2 cellular contexts compared by ENCODE assay signal in the genomic region with DNA sequence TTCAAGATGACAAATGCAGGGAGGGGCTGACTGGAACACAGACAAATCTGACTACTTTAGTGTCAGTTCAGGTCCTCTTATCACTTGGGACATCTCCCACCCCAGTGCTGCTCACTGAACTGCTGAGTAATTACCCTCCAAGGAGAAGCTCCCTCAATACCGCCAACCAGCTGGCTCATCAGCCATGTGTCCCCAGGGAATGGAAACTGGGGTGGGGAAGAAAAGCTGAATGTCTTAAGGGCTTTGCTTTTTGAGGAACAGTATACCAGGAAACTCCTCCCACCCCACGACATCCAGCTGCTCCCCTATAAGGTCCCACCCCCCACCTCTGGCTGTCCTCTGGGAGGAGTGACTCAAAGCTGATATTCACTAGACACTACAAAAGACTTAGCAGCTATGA.
TF ChIP-seq lines count a peak whose summit lies in the region.

No MANE protein-coding gene starts in this region.

TF ChIP-seq in SK-N-SH, 30 proteins besides CTCF, POLR2A, EP300 and RAD21 (continued from another document):
- TF ChIP-seq, protein P1, sequence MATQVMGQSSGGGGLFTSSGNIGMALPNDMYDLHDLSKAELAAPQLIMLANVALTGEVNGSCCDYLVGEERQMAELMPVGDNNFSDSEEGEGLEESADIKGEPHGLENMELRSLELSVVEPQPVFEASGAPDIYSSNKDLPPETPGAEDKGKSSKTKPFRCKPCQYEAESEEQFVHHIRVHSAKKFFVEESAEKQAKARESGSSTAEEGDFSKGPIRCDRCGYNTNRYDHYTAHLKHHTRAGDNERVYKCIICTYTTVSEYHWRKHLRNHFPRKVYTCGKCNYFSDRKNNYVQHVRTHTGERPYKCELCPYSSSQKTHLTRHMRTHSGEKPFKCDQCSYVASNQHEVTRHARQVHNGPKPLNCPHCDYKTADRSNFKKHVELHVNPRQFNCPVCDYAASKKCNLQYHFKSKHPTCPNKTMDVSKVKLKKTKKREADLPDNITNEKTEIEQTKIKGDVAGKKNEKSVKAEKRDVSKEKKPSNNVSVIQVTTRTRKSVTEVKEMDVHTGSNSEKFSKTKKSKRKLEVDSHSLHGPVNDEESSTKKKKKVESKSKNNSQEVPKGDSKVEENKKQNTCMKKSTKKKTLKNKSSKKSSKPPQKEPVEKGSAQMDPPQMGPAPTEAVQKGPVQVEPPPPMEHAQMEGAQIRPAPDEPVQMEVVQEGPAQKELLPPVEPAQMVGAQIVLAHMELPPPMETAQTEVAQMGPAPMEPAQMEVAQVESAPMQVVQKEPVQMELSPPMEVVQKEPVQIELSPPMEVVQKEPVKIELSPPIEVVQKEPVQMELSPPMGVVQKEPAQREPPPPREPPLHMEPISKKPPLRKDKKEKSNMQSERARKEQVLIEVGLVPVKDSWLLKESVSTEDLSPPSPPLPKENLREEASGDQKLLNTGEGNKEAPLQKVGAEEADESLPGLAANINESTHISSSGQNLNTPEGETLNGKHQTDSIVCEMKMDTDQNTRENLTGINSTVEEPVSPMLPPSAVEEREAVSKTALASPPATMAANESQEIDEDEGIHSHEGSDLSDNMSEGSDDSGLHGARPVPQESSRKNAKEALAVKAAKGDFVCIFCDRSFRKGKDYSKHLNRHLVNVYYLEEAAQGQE (IDR thresholded peaks at IDR 0.05; ENCODE audit: low read depth, low read length), result no peak
- no peak for TF ChIP-seq CHD2 (IDR thresholded peaks at IDR 0.05; ENCODE audit: low read length, partially characterized antibody)
- no peak for TF ChIP-seq NFIC (IDR thresholded peaks at IDR 0.05; ENCODE audit: borderline replicate concordance)
- no peak for TF ChIP-seq GATA2 (CRISPR knock-in tag; IDR thresholded peaks at IDR 0.05)
- TF ChIP-seq TCF12 (IDR thresholded peaks at IDR 0.05), result no peak
- TF ChIP-seq, protein P2, sequence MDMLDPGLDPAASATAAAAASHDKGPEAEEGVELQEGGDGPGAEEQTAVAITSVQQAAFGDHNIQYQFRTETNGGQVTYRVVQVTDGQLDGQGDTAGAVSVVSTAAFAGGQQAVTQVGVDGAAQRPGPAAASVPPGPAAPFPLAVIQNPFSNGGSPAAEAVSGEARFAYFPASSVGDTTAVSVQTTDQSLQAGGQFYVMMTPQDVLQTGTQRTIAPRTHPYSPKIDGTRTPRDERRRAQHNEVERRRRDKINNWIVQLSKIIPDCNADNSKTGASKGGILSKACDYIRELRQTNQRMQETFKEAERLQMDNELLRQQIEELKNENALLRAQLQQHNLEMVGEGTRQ (IDR thresholded peaks at IDR 0.05; ENCODE audit: borderline replicate concordance, low read depth, low read length), result no peak
- TF ChIP-seq TEAD4 (IDR thresholded peaks at IDR 0.05; ENCODE audit: borderline replicate concordance, insufficient read depth), result no peak
- TF ChIP-seq, protein P3, sequence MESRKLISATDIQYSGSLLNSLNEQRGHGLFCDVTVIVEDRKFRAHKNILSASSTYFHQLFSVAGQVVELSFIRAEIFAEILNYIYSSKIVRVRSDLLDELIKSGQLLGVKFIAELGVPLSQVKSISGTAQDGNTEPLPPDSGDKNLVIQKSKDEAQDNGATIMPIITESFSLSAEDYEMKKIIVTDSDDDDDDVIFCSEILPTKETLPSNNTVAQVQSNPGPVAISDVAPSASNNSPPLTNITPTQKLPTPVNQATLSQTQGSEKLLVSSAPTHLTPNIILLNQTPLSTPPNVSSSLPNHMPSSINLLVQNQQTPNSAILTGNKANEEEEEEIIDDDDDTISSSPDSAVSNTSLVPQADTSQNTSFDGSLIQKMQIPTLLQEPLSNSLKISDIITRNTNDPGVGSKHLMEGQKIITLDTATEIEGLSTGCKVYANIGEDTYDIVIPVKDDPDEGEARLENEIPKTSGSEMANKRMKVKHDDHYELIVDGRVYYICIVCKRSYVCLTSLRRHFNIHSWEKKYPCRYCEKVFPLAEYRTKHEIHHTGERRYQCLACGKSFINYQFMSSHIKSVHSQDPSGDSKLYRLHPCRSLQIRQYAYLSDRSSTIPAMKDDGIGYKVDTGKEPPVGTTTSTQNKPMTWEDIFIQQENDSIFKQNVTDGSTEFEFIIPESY (IDR thresholded peaks at IDR 0.05; ENCODE audit: borderline replicate concordance, low read depth), result no peak
- no peak for TF ChIP-seq FOXM1 (IDR thresholded peaks at IDR 0.05; ENCODE audit: low read depth)
- no peak for TF ChIP-seq GABPA (IDR thresholded peaks at IDR 0.05; ENCODE audit: low read depth)
- no peak for TF ChIP-seq FOSL2 (IDR thresholded peaks at IDR 0.05; ENCODE audit: borderline replicate concordance, low read depth)
- no peak for TF ChIP-seq FOXJ3 (CRISPR knock-in tag; IDR thresholded peaks at IDR 0.05)
- TF ChIP-seq SIN3A (IDR thresholded peaks at IDR 0.05; ENCODE audit: borderline replicate concordance, low read depth, low read length), result no peak
- TF ChIP-seq POLR2AphosphoS5 (IDR thresholded peaks at IDR 0.05; ENCODE audit: low read depth, low read length), result no peak
- no peak for TF ChIP-seq RCOR1 (IDR thresholded peaks at IDR 0.05; ENCODE audit: low read length)
- no peak for TF ChIP-seq JUND (IDR thresholded peaks at IDR 0.05)
- no peak for TF ChIP-seq MEF2A (IDR thresholded peaks at IDR 0.05; ENCODE audit: borderline replicate concordance, low read depth)
TF ChIP-seq in SK-N-SH: peak in this region for 0.

TF ChIP-seq in SK-N-SH treated with all-trans-retinoic acid at 6 μM for 48 hours, 23 proteins besides CTCF, POLR2A, EP300 and RAD21 (continued from another document):
- TF ChIP-seq, protein P4, sequence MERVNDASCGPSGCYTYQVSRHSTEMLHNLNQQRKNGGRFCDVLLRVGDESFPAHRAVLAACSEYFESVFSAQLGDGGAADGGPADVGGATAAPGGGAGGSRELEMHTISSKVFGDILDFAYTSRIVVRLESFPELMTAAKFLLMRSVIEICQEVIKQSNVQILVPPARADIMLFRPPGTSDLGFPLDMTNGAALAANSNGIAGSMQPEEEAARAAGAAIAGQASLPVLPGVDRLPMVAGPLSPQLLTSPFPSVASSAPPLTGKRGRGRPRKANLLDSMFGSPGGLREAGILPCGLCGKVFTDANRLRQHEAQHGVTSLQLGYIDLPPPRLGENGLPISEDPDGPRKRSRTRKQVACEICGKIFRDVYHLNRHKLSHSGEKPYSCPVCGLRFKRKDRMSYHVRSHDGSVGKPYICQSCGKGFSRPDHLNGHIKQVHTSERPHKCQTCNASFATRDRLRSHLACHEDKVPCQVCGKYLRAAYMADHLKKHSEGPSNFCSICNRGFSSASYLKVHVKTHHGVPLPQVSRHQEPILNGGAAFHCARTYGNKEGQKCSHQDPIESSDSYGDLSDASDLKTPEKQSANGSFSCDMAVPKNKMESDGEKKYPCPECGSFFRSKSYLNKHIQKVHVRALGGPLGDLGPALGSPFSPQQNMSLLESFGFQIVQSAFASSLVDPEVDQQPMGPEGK (CRISPR knock-in tag; IDR thresholded peaks at IDR 0.05; ENCODE audit: borderline replicate concordance), result no peak
- TF ChIP-seq CSRNP3 (CRISPR knock-in tag; IDR thresholded peaks at IDR 0.05), result no peak
- no peak for TF ChIP-seq TOX (CRISPR knock-in tag; IDR thresholded peaks at IDR 0.05; ENCODE audit: borderline replicate concordance)
- TF ChIP-seq ISL1 (CRISPR knock-in tag; IDR thresholded peaks at IDR 0.05), result no peak
- no peak for TF ChIP-seq ZNF8 (CRISPR knock-in tag; IDR thresholded peaks at IDR 0.05)
- TF ChIP-seq TSHZ2 (CRISPR knock-in tag; IDR thresholded peaks at IDR 0.05), result no peak
- no peak for TF ChIP-seq PPARA (CRISPR knock-in tag; IDR thresholded peaks at IDR 0.05; ENCODE audit: borderline replicate concordance)
- TF ChIP-seq GLIS3 (CRISPR knock-in tag; IDR thresholded peaks at IDR 0.05), result no peak
